16 cellular contexts compared by ENCODE assay signal in genomic region chr5:88808153-88808552, GRCh38.
DNase-seq lines count a peak whose midpoint lies in the region; ATAC-seq and TF ChIP-seq lines count a peak whose summit lies in the region.
"Had no signal": no experiment of that assay in that cellular context is flagged by ENCODE, and none has a peak within 500 bp of the region (broad histone marks: within the 10 kb centered on the region; RNA-seq: fewer than 3 reads in every experiment).

No MANE protein-coding gene starts in this region.

- intact Hi-C loops in sciatic nerve (cut with DNase I), result no loop called here
- intact Hi-C loops in Right ventricle myocardium superior (cut with DNase I), result no loop called here

- no peak overlapping the region for H3K27ac Mint-ChIP-seq in chondrocyte (ENCODE audit: unreplicated experiment)
- H3K27ac Mint-ChIP-seq: activated CD4-positive, alpha-beta T cell treated with anti-CD3 and anti-CD28 coated beads, Interleukin-2, amount 10 ng/mL, durations not matched to agents 24 days and 14 days; activated T-helper 1 cell treated with anti-CD3 and anti-CD28 coated beads, Interleukin-12 subunit alpha, Interleukin-12 subunit beta, Interleukin-2, Interleukin-4 antibody, amounts not matched to agents 30 ng/mL and 10 ng/mL and 1 ng/mL, durations not matched to agents 14 hours and 24 hours and 36 hours; nephron; stimulated activated effector memory CD8-positive, alpha-beta T cell treated with anti-CD3 and anti-CD28 coated beads, Interleukin-12 subunit alpha, Interleukin-12 subunit beta, amount 100 ng/mL, for 72 hours had no signal

- H3K4me3 Mint-ChIP-seq in chondrocyte (ENCODE audit: unreplicated experiment), result no peak overlapping the region
- H3K4me3 Mint-ChIP-seq: activated CD4-positive, alpha-beta T cell treated with anti-CD3 and anti-CD28 coated beads, Interleukin-2, amount 10 ng/mL, durations not matched to agents 24 days and 14 days; activated T-helper 1 cell treated with anti-CD3 and anti-CD28 coated beads, Interleukin-12 subunit alpha, Interleukin-12 subunit beta, Interleukin-2, Interleukin-4 antibody, amounts not matched to agents 30 ng/mL and 10 ng/mL and 1 ng/mL, durations not matched to agents 14 hours and 24 hours and 36 hours; nephron; stimulated activated effector memory CD8-positive, alpha-beta T cell treated with anti-CD3 and anti-CD28 coated beads, Interleukin-12 subunit alpha, Interleukin-12 subunit beta, amount 100 ng/mL, for 72 hours had no signal

- peaks cover 7% of the 10 kb centered on the region for H3K36me3 Mint-ChIP-seq in chondrocyte (ENCODE audit: low read depth)
- H3K36me3 Mint-ChIP-seq: stimulated activated effector memory CD8-positive, alpha-beta T cell treated with anti-CD3 and anti-CD28 coated beads, Interleukin-12 subunit alpha, Interleukin-12 subunit beta, amount 100 ng/mL, for 72 hours had no signal

- ATAC-seq in GM18505 (IDR thresholded peaks at IDR 0.05; ENCODE audit: unreplicated experiment), result peak; percentile 75
- peak; percentile 77 for ATAC-seq in GM19463 (IDR thresholded peaks at IDR 0.05; ENCODE audit: unreplicated experiment)
- ATAC-seq in HG02884 (IDR thresholded peaks at IDR 0.05; ENCODE audit: unreplicated experiment), result peak; percentile 77
- ATAC-seq in HG03460 (IDR thresholded peaks at IDR 0.05; ENCODE audit: unreplicated experiment), result peak; percentile 61
- ATAC-seq in sciatic nerve, result no peak
- ATAC-seq in Right ventricle myocardium superior (ENCODE audit: poor library complexity), result no peak
- ATAC-seq: stimulated activated effector memory CD8-positive, alpha-beta T cell treated with anti-CD3 and anti-CD28 coated beads, Interleukin-12 subunit alpha, Interleukin-12 subunit beta, amount 100 ng/mL, for 72 hours had no signal

- no peaks in the 10 kb centered on the region for H3K9me3 Mint-ChIP-seq in chondrocyte (ENCODE audit: low read depth)
- H3K9me3 Mint-ChIP-seq: activated CD4-positive, alpha-beta T cell treated with anti-CD3 and anti-CD28 coated beads, Interleukin-2, amount 10 ng/mL, durations not matched to agents 24 days and 14 days; activated T-helper 1 cell treated with anti-CD3 and anti-CD28 coated beads, Interleukin-12 subunit alpha, Interleukin-12 subunit beta, Interleukin-2, Interleukin-4 antibody, amounts not matched to agents 30 ng/mL and 10 ng/mL and 1 ng/mL, durations not matched to agents 14 hours and 24 hours and 36 hours; nephron; stimulated activated effector memory CD8-positive, alpha-beta T cell treated with anti-CD3 and anti-CD28 coated beads, Interleukin-12 subunit alpha, Interleukin-12 subunit beta, amount 100 ng/mL, for 72 hours had no signal

- no peaks in the 10 kb centered on the region for H3K27me3 Mint-ChIP-seq in chondrocyte (ENCODE audit: low read depth)

- DNase-seq in Ammon's horn (ENCODE audit: low spot score) (no peak), sciatic nerve (ENCODE audit: low spot score) (no peak), chondrocyte (ENCODE audit: low spot score) (no peak), Right ventricle myocardium superior (no peak)
- DNase-seq: activated CD4-positive, alpha-beta T cell treated with anti-CD3 and anti-CD28 coated beads, Interleukin-2, amount 10 ng/mL, durations not matched to agents 24 days and 14 days; cortex of kidney; hypothalamus; NCI-H1048; NCI-H510A treated with DMSO at 0.1 percent for 48 hours had no signal

- TF ChIP-seq POLR2A in GM18505 (IDR thresholded peaks at IDR 0.05; ENCODE audit: borderline replicate concordance, extremely low read depth, insufficient read depth, insufficient read length), result no peak

- no peaks in the 10 kb centered on the region for H3K4me1 Mint-ChIP-seq in chondrocyte (ENCODE audit: low read depth)
- H3K4me1 Mint-ChIP-seq: activated CD4-positive, alpha-beta T cell treated with anti-CD3 and anti-CD28 coated beads, Interleukin-2, amount 10 ng/mL, durations not matched to agents 24 days and 14 days; nephron; stimulated activated effector memory CD8-positive, alpha-beta T cell treated with anti-CD3 and anti-CD28 coated beads, Interleukin-12 subunit alpha, Interleukin-12 subunit beta, amount 100 ng/mL, for 72 hours had no signal

- TF ChIP-seq CTCF in chondrocyte (IDR thresholded peaks at IDR 0.05), result no peak

Comparison
In these comparisons a context has a peak if more than half of its experiments do, and no peak if none do; other contexts are left out.
1. ATAC-seq: peak in GM18505 (single experiment), GM19463 (single experiment), HG02884 (single experiment) and HG03460 (single experiment); none in sciatic nerve (single experiment) and Right ventricle myocardium superior (single experiment).